In genomic region chr11:77387701-77388100, GRCh38 we compare ENCODE assay signal across 9 cellular contexts.
"Had no signal": no experiment of that assay in that cellular context is flagged by ENCODE, and none has a peak within 500 bp of the region (broad histone marks: within the 10 kb centered on the region; RNA-seq: fewer than 3 reads in every experiment).

No MANE protein-coding gene starts in this region.

- H3K9ac ChIP-seq: GM23248 had no signal

- ATAC-seq: HCT116 had no signal

- H3K4me3 ChIP-seq: GM23248, HAP-1 had no signal

- H3K9me3 ChIP-seq: HAP-1 had no signal

- DNase-seq: GM23248, GOT3, H7, HFFc6, IMR-90, KBM-7 had no signal

- H3K4me1 ChIP-seq: HAP-1 had no signal

- H2AFZ ChIP-seq: GM23248 had no signal

- H3K27ac ChIP-seq: GM23248 had no signal

- FAIRE-seq: HTR-8/SVneo had no signal
